In genomic region chr17:15944720-15945492, GRCh38 we compare ENCODE assay signal across 8 cellular contexts. TPM values are rescaled to one million over a fixed set of nuclear protein-coding genes. Genes with fewer than 3 reads are reported as not detected.
DNase-seq lines count a peak whose midpoint lies in the region; ATAC-seq and TF ChIP-seq lines count a peak whose summit lies in the region.

Gene ADORA2B, plus strand, starts transcription at chr17:15945130. Its CDS starts 119 bp downstream, at chr17:15945249.

- H3K36me3 Mint-ChIP-seq in GM23338 (ENCODE audit: low read depth) (peaks cover 2% of the 10 kb centered on the region; the same call in 1 of the 3 replicates), mesothelial cell of epicardium (no peaks in the 10 kb centered on the region)
- H3K36me3 Mint-ChIP-seq in stimulated activated memory B cell treated with anti-CD40 and anti-IgM and Interleukin-4, amounts not matched to agents 10 μg/mL and 1 μg/mL and 100 μg/mL, for 72 hours, result no peaks in the 10 kb centered on the region

- no peaks in the 10 kb centered on the region for H3K9me2 ChIP-seq in GM23338 (ENCODE audit: insufficient read depth)

- H4K20me1 ChIP-seq in GM23338 (replicated peaks; ENCODE audit: insufficient read depth), result no peaks in the 10 kb centered on the region

- H3K4me2 ChIP-seq in GM23338, result peak within 1 kb of the TSS; percentile 88

- peaks cover 2% of the 10 kb centered on the region; the same call in 1 of the 2 replicates for H3F3A ChIP-seq in GM23338 (replicated peaks; ENCODE audit: low read depth)

- ATAC-seq in GM23338 (peak; percentile 78), GM19395 (IDR thresholded peaks at IDR 0.05; ENCODE audit: unreplicated experiment) (no peak)
- peak; percentile 66 for ATAC-seq in stimulated activated memory B cell treated with anti-CD40 and anti-IgM and Interleukin-4, amounts not matched to agents 10 μg/mL and 1 μg/mL and 100 μg/mL, for 72 hours

- TF ChIP-seq CTCF in GM23338 (conservative IDR thresholded peaks at IDR 0.05; ENCODE audit: low read depth in 2 of 2), result peak in 1 of 2 experiments; percentile 75; a peak in 3 of 4 replicates
- peak; percentile 23 for TF ChIP-seq CTCF in epithelial cell of esophagus (IDR thresholded peaks at IDR 0.05; ENCODE audit: insufficient read depth, low read depth, low read length, missing control alignments)
- peak; percentile 28 for TF ChIP-seq CTCF in mesothelial cell of epicardium (IDR thresholded peaks at IDR 0.05; ENCODE audit: unreplicated experiment)

- H3K36me3 ChIP-seq in GM23338 (ENCODE audit: insufficient read depth), result no peaks in the 10 kb centered on the region

- H3K9me3 Mint-ChIP-seq in GM23338, result peaks cover 3% of the 10 kb centered on the region; the same call in 1 of the 3 replicates
- H3K9me3 Mint-ChIP-seq in mesothelial cell of epicardium, result no peaks in the 10 kb centered on the region
- H3K9me3 Mint-ChIP-seq in stimulated activated memory B cell treated with anti-CD40 and anti-IgM and Interleukin-4, amounts not matched to agents 10 μg/mL and 1 μg/mL and 100 μg/mL, for 72 hours, result no peaks in the 10 kb centered on the region

- peak within 1 kb of the TSS; percentile 94 for H2AFZ ChIP-seq in GM23338

- H3K27ac Mint-ChIP-seq in GM23338 (no peak within 1 kb of the TSS), mesothelial cell of epicardium (no peak within 1 kb of the TSS)
- no peak within 1 kb of the TSS for H3K27ac Mint-ChIP-seq in stimulated activated memory B cell treated with anti-CD40 and anti-IgM and Interleukin-4, amounts not matched to agents 10 μg/mL and 1 μg/mL and 100 μg/mL, for 72 hours

- H3K27me3 Mint-ChIP-seq in GM23338 (ENCODE audit: insufficient read depth, low read depth, poor library complexity) (peaks cover 36% of the 10 kb centered on the region), mesothelial cell of epicardium (ENCODE audit: low read depth) (peaks cover 40% of the 10 kb centered on the region)
- H3K27me3 Mint-ChIP-seq in stimulated activated memory B cell treated with anti-CD40 and anti-IgM and Interleukin-4, amounts not matched to agents 10 μg/mL and 1 μg/mL and 100 μg/mL, for 72 hours, result peaks cover 39% of the 10 kb centered on the region

- peaks cover 6% of the 10 kb centered on the region; the same call in 1 of the 2 replicates for H3K4me1 ChIP-seq in GM23338 (ENCODE audit: insufficient read depth)

- H3K4me3 ChIP-seq in GM23338 (peak within 1 kb of the TSS; percentile 75), epithelial cell of esophagus (ENCODE audit: low read length) (peak within 1 kb of the TSS; percentile 72)

- no peak within 1 kb of the TSS for H3K27ac ChIP-seq in GM23338 (ENCODE audit: low read depth)

- H3K4me1 Mint-ChIP-seq in GM23338 (peaks cover 11% of the 10 kb centered on the region), mesothelial cell of epicardium (peaks cover 13% of the 10 kb centered on the region)
- H3K4me1 Mint-ChIP-seq in stimulated activated memory B cell treated with anti-CD40 and anti-IgM and Interleukin-4, amounts not matched to agents 10 μg/mL and 1 μg/mL and 100 μg/mL, for 72 hours, result peaks cover 17% of the 10 kb centered on the region

- H3K79me2 ChIP-seq in GM23338 (replicated peaks; ENCODE audit: insufficient read depth), result no peaks in the 10 kb centered on the region

- DNase-seq in CMK (ENCODE audit: low read depth), result peak; percentile 71
- DNase-seq in GM23338 (ENCODE audit: low spot score), result peak; percentile 83
- DNase-seq in NCI-H460 (ENCODE audit: extremely low read depth, low read depth), result peak; percentile 65
- peak; percentile 18 to 20 for DNase-seq in activated CD8-positive, alpha-beta memory T cell treated with anti-CD3 and anti-CD28 coated beads for 4 hours (ENCODE audit: low read depth in 2 of 2)
- peak; percentile 71 for DNase-seq in epithelial cell of esophagus (ENCODE audit: low read depth)
- peak; percentile 32 to 69 for DNase-seq in mesothelial cell of epicardium (ENCODE audit: low spot score in 2 of 2, unreplicated experiment in 2 of 2)

- H3K4me3 Mint-ChIP-seq in GM23338 (peak within 1 kb of the TSS; percentile 74), mesothelial cell of epicardium (peak within 1 kb of the TSS; percentile 72)
- peak within 1 kb of the TSS; percentile 76 for H3K4me3 Mint-ChIP-seq in stimulated activated memory B cell treated with anti-CD40 and anti-IgM and Interleukin-4, amounts not matched to agents 10 μg/mL and 1 μg/mL and 100 μg/mL, for 72 hours

- H3K27me3 ChIP-seq in GM23338 (ENCODE audit: insufficient read depth), result peaks cover 46% of the 10 kb centered on the region

TF ChIP-seq in GM23338, 12 proteins besides CTCF, POLR2A, EP300 and RAD21 (continues in another document):
- TF ChIP-seq JUNB (IDR thresholded peaks at IDR 0.05; ENCODE audit: unreplicated experiment) (no peak), EZH2 (IDR thresholded peaks at IDR 0.05; ENCODE audit: low read depth, unreplicated experiment) (no peak), ETS1 (IDR thresholded peaks at IDR 0.05) (no peak), ZNF114 (CRISPR knock-in tag; IDR thresholded peaks at IDR 0.05) (no peak), POLR2AphosphoS5 (IDR thresholded peaks at IDR 0.05; ENCODE audit: low read depth) (peak; percentile 43), REST (IDR thresholded peaks at IDR 0.05; ENCODE audit: unreplicated experiment) (no peak), NANOG (IDR thresholded peaks at IDR 0.05; ENCODE audit: borderline replicate concordance) (no peak)

RNA-seq across cellular contexts. Expression of gene ADORA2B, which starts in this region (rescaled TPM):
- 7.9 and 13.1 TPM in 2 replicates for total RNA-seq in GM23338 (2014; rRNA removed; shearing (Covaris generic))
- polyA plus RNA-seq in GM23338 (2016; fragmentation: Nextera tagmentation; extraction: Ambion mirVana), result 2.7 and 3.3 TPM in 2 replicates
- total RNA-seq in NCI-H460 (2014; rRNA removed; shearing (Covaris generic)), result 10.0 and 10.6 TPM in 2 replicates
- 7.8 and 10.2 TPM in 2 replicates for polyA plus RNA-seq in NCI-H460 (2014; cell fraction: nucleus; rRNA removed)
- 3.8 to 4.6 TPM (median 4.5 TPM) in 3 replicates for total RNA-seq in mesothelial cell of epicardium

Comparison
In these comparisons a context has a peak if more than half of its experiments do, and no peak if none do; other contexts are left out.
1. DNase-seq: peak in every context shown above with its lines; median percentile 83 in GM23338; 71 in CMK; 71 in epithelial cell of esophagus; 65 in NCI-H460; 50 in mesothelial cell of epicardium; 19 in activated CD8-positive, alpha-beta memory T cell treated with anti-CD3 and anti-CD28 coated beads for 4 hours.